Comparison of ENCODE assay signal across 7 cellular contexts in genomic region chr7:39950473-39951155, GRCh38. TPM values are rescaled to one million over a fixed set of nuclear protein-coding genes. Genes with fewer than 3 reads are reported as not detected.
DNase-seq lines count a peak whose midpoint lies in the region; ATAC-seq and TF ChIP-seq lines count a peak whose summit lies in the region.

No MANE protein-coding gene starts in this region.

- H3K4me1 Mint-ChIP-seq in activated CD8-positive, alpha-beta T cell treated with anti-CD3 and anti-CD28 coated beads, Interleukin-2, amount 10 ng/mL, durations not matched to agents 7 days and 5 days (ENCODE audit: low read depth): peaks cover 52% of the 10 kb centered on the region
- peaks cover 29% of the 10 kb centered on the region for H3K4me1 Mint-ChIP-seq in memory B cell

- no peaks in the 10 kb centered on the region for H3K9me3 ChIP-seq in Loucy (ENCODE audit: insufficient read depth, low read depth, low read length)

- peak overlapping the region; percentile 82 for H3K4me3 ChIP-seq in Loucy (ENCODE audit: low read length, poor library complexity, severe bottlenecking)

- H3K9ac ChIP-seq in Loucy (ENCODE audit: low read depth, low read length, poor library complexity, severe bottlenecking): peak overlapping the region; percentile 93

- CTCF ChIA-PET in activated CD8-positive, alpha-beta T cell treated with anti-CD3 and anti-CD28 coated beads, Interleukin-2, amount 10 ng/mL, durations not matched to agents 7 days and 5 days (lab: Charles Lee): interaction anchor here (0.8 to 6.3 kb wide), 5 partner anchors 28 to 370 kb away, joined by 3 to 70 read pairs (median 17); partner anchors contain the start of genes MPLKIP and SUGCT

- in situ Hi-C loops in GM13977 (cut with MboI; ENCODE audit: low pct_unique_long_range_greater_than_20kb, low sequenced_read_pairs, unreplicated experiment): loop anchor here (10.0 kb wide), 1 partner anchor 94 kb away; no protein-coding TSS in a partner anchor

- no peaks in the 10 kb centered on the region for H3K27me3 ChIP-seq in Loucy (ENCODE audit: insufficient read depth, low read length, poor library complexity, severe bottlenecking)

- H2AFZ ChIP-seq in Loucy (ENCODE audit: low read length): peak overlapping the region; percentile 63; the same call in 1 of the 2 replicates

- peaks cover 55% of the 10 kb centered on the region for H3K79me2 ChIP-seq in Loucy (ENCODE audit: insufficient read depth, low read length)

- DNase-seq in GM13977 (ENCODE audit: low spot score) (peak; percentile 54), memory B cell (ENCODE audit: low spot score in 2 of 2) (peak; percentile 36 to 52)
- peak; percentile 52 for DNase-seq in activated CD8-positive, alpha-beta T cell treated with anti-CD3 and anti-CD28 coated beads, Interleukin-2, amount 10 ng/mL, durations not matched to agents 7 days and 5 days
- DNase-seq in effector CD8-positive, alpha-beta T cell (lab: John Stamatoyannopoulos, UW): peak; percentile 23
- DNase-seq in stimulated activated CD8-positive, alpha-beta memory T cell treated with anti-CD3 and anti-CD28 coated beads, Interleukin-12 subunit alpha, Interleukin-12 subunit beta, amount 100 ng/mL, for 4 hours (ENCODE audit: low read depth): peak; percentile 41

- no peaks in the 10 kb centered on the region for H3K27me3 Mint-ChIP-seq in activated CD8-positive, alpha-beta T cell treated with anti-CD3 and anti-CD28 coated beads, Interleukin-2, amount 10 ng/mL, durations not matched to agents 7 days and 5 days (ENCODE audit: low read depth)
- no peaks in the 10 kb centered on the region for H3K27me3 Mint-ChIP-seq in memory B cell

- TF ChIP-seq CTCF in GM13977 (IDR thresholded peaks at IDR 0.05; ENCODE audit: extremely low read depth, insufficient read depth, missing control alignments): no peak
- no peak for TF ChIP-seq CTCF in Loucy (conservative IDR thresholded peaks at IDR 0.05; ENCODE audit: low read length)

- 0 out of 2 replicates have a peak, but pooled peaks cover 2% of the 10 kb centered on the region for H3F3A ChIP-seq in Loucy (ENCODE audit: low read depth)

- no peaks in the 10 kb centered on the region for H3K9me2 ChIP-seq in Loucy (replicated peaks; ENCODE audit: low read depth, low read length)

- H4K20me1 ChIP-seq in Loucy (ENCODE audit: insufficient read depth, low read length, poor library complexity, severe bottlenecking): peaks cover 50% of the 10 kb centered on the region

- H3K36me3 Mint-ChIP-seq in activated CD8-positive, alpha-beta T cell treated with anti-CD3 and anti-CD28 coated beads, Interleukin-2, amount 10 ng/mL, durations not matched to agents 7 days and 5 days (ENCODE audit: low read depth): peaks cover 36% of the 10 kb centered on the region
- H3K36me3 Mint-ChIP-seq in memory B cell: peaks cover 4% of the 10 kb centered on the region

- H3K4me1 ChIP-seq in Loucy (ENCODE audit: insufficient read depth, low read length, poor library complexity, severe bottlenecking): peaks cover 35% of the 10 kb centered on the region

- POLR2A ChIA-PET in activated CD8-positive, alpha-beta T cell treated with anti-CD3 and anti-CD28 coated beads, Interleukin-2, amount 10 ng/mL, durations not matched to agents 7 days and 5 days (lab: Charles Lee): interaction anchor here (1.1 to 2.5 kb wide), 5 partner anchors 28 to 327 kb away, joined by 4 to 11 read pairs (median 4); partner anchors contain the start of genes MPLKIP, RALA and SUGCT

- peak overlapping the region; percentile 79 for H3K4me2 ChIP-seq in Loucy (ENCODE audit: low read depth, low read length, poor library complexity, severe bottlenecking)

- H3K36me3 ChIP-seq in Loucy (ENCODE audit: insufficient read depth, low read length): no peaks in the 10 kb centered on the region

- H3K27ac Mint-ChIP-seq in activated CD8-positive, alpha-beta T cell treated with anti-CD3 and anti-CD28 coated beads, Interleukin-2, amount 10 ng/mL, durations not matched to agents 7 days and 5 days: peak overlapping the region; percentile 100
- H3K27ac Mint-ChIP-seq in memory B cell: peak overlapping the region; percentile 98

- H3K9me3 Mint-ChIP-seq in activated CD8-positive, alpha-beta T cell treated with anti-CD3 and anti-CD28 coated beads, Interleukin-2, amount 10 ng/mL, durations not matched to agents 7 days and 5 days (ENCODE audit: insufficient read depth): no peaks in the 10 kb centered on the region
- H3K9me3 Mint-ChIP-seq in memory B cell: no peaks in the 10 kb centered on the region

- H3K4me3 Mint-ChIP-seq in activated CD8-positive, alpha-beta T cell treated with anti-CD3 and anti-CD28 coated beads, Interleukin-2, amount 10 ng/mL, durations not matched to agents 7 days and 5 days: peak overlapping the region; percentile 95
- peak overlapping the region; percentile 96 for H3K4me3 Mint-ChIP-seq in memory B cell

- no peak for ATAC-seq in activated CD8-positive, alpha-beta T cell treated with anti-CD3 and anti-CD28 coated beads, Interleukin-2, amount 10 ng/mL, durations not matched to agents 7 days and 5 days
- ATAC-seq in memory B cell (ENCODE audit: low read depth) (no peak), HG03460 (IDR thresholded peaks at IDR 0.05; ENCODE audit: unreplicated experiment) (no peak)

RNA-seq across cellular contexts. Expression of gene CDK13, which starts 0.6 kb away (rescaled TPM):
- 10 to 100 TPM; 46.7 to 49.0 TPM for total RNA-seq in activated CD8-positive, alpha-beta T cell treated with anti-CD3 and anti-CD28 coated beads, Interleukin-2, amount 10 ng/mL, durations not matched to agents 7 days and 5 days
